1 cellular context compared by ENCODE assay signal in genomic region chr2:100786297-100786658, GRCh38.
A peak's percentile ranks its signal among the peaks of the same experiment; 100 is the strongest.
TF ChIP-seq lines count a peak whose summit lies in the region.

No MANE protein-coding gene starts in this region.

TF ChIP-seq in IMR-90, 13 proteins besides CTCF, POLR2A, EP300 and RAD21:
- TF ChIP-seq USF2 (IDR thresholded peaks at IDR 0.05; ENCODE audit: low read depth, low read length) (peak; percentile 71), NFE2L2 (IDR thresholded peaks at IDR 0.05; ENCODE audit: low read depth, low read length) (no peak), MAFK (IDR thresholded peaks at IDR 0.05; ENCODE audit: low read depth, low read length) (no peak), MAZ (IDR thresholded peaks at IDR 0.05; ENCODE audit: borderline replicate concordance, low read depth, low read length) (no peak), BHLHE40 (IDR thresholded peaks at IDR 0.05; ENCODE audit: low read depth, low read length) (0 out of 2 replicates have a peak, but pooled peaks have one; percentile 16)
